1 cellular context compared by ENCODE assay signal in genomic region chr4:70741872-70742271, GRCh38.
TF ChIP-seq lines count a peak whose summit lies in the region.

No MANE protein-coding gene starts in this region.

TF ChIP-seq in GM23338, 12 proteins besides CTCF, POLR2A, EP300 and RAD21 (continued from another document):
- TF ChIP-seq, protein P1, sequence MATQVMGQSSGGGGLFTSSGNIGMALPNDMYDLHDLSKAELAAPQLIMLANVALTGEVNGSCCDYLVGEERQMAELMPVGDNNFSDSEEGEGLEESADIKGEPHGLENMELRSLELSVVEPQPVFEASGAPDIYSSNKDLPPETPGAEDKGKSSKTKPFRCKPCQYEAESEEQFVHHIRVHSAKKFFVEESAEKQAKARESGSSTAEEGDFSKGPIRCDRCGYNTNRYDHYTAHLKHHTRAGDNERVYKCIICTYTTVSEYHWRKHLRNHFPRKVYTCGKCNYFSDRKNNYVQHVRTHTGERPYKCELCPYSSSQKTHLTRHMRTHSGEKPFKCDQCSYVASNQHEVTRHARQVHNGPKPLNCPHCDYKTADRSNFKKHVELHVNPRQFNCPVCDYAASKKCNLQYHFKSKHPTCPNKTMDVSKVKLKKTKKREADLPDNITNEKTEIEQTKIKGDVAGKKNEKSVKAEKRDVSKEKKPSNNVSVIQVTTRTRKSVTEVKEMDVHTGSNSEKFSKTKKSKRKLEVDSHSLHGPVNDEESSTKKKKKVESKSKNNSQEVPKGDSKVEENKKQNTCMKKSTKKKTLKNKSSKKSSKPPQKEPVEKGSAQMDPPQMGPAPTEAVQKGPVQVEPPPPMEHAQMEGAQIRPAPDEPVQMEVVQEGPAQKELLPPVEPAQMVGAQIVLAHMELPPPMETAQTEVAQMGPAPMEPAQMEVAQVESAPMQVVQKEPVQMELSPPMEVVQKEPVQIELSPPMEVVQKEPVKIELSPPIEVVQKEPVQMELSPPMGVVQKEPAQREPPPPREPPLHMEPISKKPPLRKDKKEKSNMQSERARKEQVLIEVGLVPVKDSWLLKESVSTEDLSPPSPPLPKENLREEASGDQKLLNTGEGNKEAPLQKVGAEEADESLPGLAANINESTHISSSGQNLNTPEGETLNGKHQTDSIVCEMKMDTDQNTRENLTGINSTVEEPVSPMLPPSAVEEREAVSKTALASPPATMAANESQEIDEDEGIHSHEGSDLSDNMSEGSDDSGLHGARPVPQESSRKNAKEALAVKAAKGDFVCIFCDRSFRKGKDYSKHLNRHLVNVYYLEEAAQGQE (IDR thresholded peaks at IDR 0.05; ENCODE audit: unreplicated experiment), result no peak
- TF ChIP-seq EZH2phosphoT487 (IDR thresholded peaks at IDR 0.05; ENCODE audit: unreplicated experiment) (no peak), ETS1 (IDR thresholded peaks at IDR 0.05) (no peak), ZNF114 (CRISPR knock-in tag; IDR thresholded peaks at IDR 0.05) (no peak), NANOG (IDR thresholded peaks at IDR 0.05; ENCODE audit: borderline replicate concordance) (no peak), ZNF331 (CRISPR knock-in tag; IDR thresholded peaks at IDR 0.05; ENCODE audit: low read depth) (no peak), EZH2 (IDR thresholded peaks at IDR 0.05; ENCODE audit: low read depth, unreplicated experiment) (no peak), JUNB (IDR thresholded peaks at IDR 0.05; ENCODE audit: unreplicated experiment) (no peak)
